8 cellular contexts compared by ENCODE assay signal in genomic region chr1:90850181-90850924, GRCh38.
DNase-seq lines count a peak whose midpoint lies in the region; ATAC-seq and TF ChIP-seq lines count a peak whose summit lies in the region.

No MANE protein-coding gene starts in this region.

- peak overlapping the region; percentile 70 for H3K4me3 Mint-ChIP-seq in activated CD8-positive, alpha-beta T cell treated with anti-CD3 and anti-CD28 coated beads, Interleukin-2, amount 10 ng/mL, durations not matched to agents 7 days and 5 days

- H3K9ac ChIP-seq in ES-I3 (ENCODE audit: low read depth, low read length), result peak overlapping the region; percentile 98

- POLR2A ChIA-PET in activated CD8-positive, alpha-beta T cell treated with anti-CD3 and anti-CD28 coated beads, Interleukin-2, amount 10 ng/mL, durations not matched to agents 7 days and 5 days (lab: Charles Lee), result interaction anchor here (0.7 kb wide), 1 partner anchor 317 kb away, joined by 3 read pairs; no protein-coding TSS in a partner anchor

- peaks cover 13% of the 10 kb centered on the region for H3K4me1 Mint-ChIP-seq in activated CD8-positive, alpha-beta T cell treated with anti-CD3 and anti-CD28 coated beads, Interleukin-2, amount 10 ng/mL, durations not matched to agents 7 days and 5 days (ENCODE audit: low read depth)

- H3K27ac Mint-ChIP-seq in activated CD8-positive, alpha-beta T cell treated with anti-CD3 and anti-CD28 coated beads, Interleukin-2, amount 10 ng/mL, durations not matched to agents 7 days and 5 days, result no peak overlapping the region

- no peak for TF ChIP-seq CTCF in HL-60 (IDR thresholded peaks at IDR 0.05; ENCODE audit: insufficient read depth, low read length)
- no peak for TF ChIP-seq CTCF in retinal pigment epithelial cell (conservative IDR thresholded peaks at IDR 0.05; ENCODE audit: low read depth, low read length)

- intact Hi-C loops in left ventricle myocardium superior (cut with micrococcal nuclease), result no loop called here

- H3K27ac ChIP-seq in HL-60 (replicated peaks), result no peak overlapping the region

- no peaks in the 10 kb centered on the region for H3K36me3 ChIP-seq in ES-I3 (ENCODE audit: insufficient read depth, low read length)

- DNase-seq in HL-60 (ENCODE audit: low read depth in 1 of 2, low spot score in 1 of 2), result no peak
- DNase-seq in activated CD8-positive, alpha-beta T cell treated with anti-CD3 and anti-CD28 coated beads, Interleukin-2, amount 10 ng/mL, durations not matched to agents 7 days and 5 days, result no peak
- DNase-seq in left ventricle myocardium superior, result no peak
- DNase-seq in retinal pigment epithelial cell (ENCODE audit: low read depth), result no peak
- DNase-seq in GDM1 (lab: John Stamatoyannopoulos, UW), result no peak
- DNase-seq in amniotic stem cell (lab: John Stamatoyannopoulos, UW), result no peak

- peaks cover 14% of the 10 kb centered on the region for H3K27me3 ChIP-seq in HL-60 (ENCODE audit: insufficient read depth, poor library complexity, severe bottlenecking)

- peaks cover 60% of the 10 kb centered on the region for H3K27me3 Mint-ChIP-seq in activated CD8-positive, alpha-beta T cell treated with anti-CD3 and anti-CD28 coated beads, Interleukin-2, amount 10 ng/mL, durations not matched to agents 7 days and 5 days (ENCODE audit: low read depth)

- no peak for ATAC-seq in activated CD8-positive, alpha-beta T cell treated with anti-CD3 and anti-CD28 coated beads, Interleukin-2, amount 10 ng/mL, durations not matched to agents 7 days and 5 days
- ATAC-seq in left ventricle myocardium superior, result peak; percentile 44
- ATAC-seq in GM21528 (IDR thresholded peaks at IDR 0.05; ENCODE audit: low FRiP score, unreplicated experiment), result no peak

- H3K9me3 Mint-ChIP-seq in activated CD8-positive, alpha-beta T cell treated with anti-CD3 and anti-CD28 coated beads, Interleukin-2, amount 10 ng/mL, durations not matched to agents 7 days and 5 days (ENCODE audit: insufficient read depth), result no peaks in the 10 kb centered on the region

- H3K4me3 ChIP-seq in HL-60 (replicated peaks; ENCODE audit: insufficient read depth, low read length) (peak overlapping the region; percentile 58), retinal pigment epithelial cell (ENCODE audit: low read length) (peak overlapping the region; percentile 81)

- no peaks in the 10 kb centered on the region for H3K4me1 ChIP-seq in ES-I3 (ENCODE audit: insufficient read depth, low read length)

- peaks cover 2% of the 10 kb centered on the region for H3K36me3 Mint-ChIP-seq in activated CD8-positive, alpha-beta T cell treated with anti-CD3 and anti-CD28 coated beads, Interleukin-2, amount 10 ng/mL, durations not matched to agents 7 days and 5 days (ENCODE audit: low read depth)

- H3K9me3 ChIP-seq in ES-I3 (ENCODE audit: control insufficient read depth, insufficient read depth, low read length), result no peaks in the 10 kb centered on the region

- CTCF ChIA-PET in activated CD8-positive, alpha-beta T cell treated with anti-CD3 and anti-CD28 coated beads, Interleukin-2, amount 10 ng/mL, durations not matched to agents 7 days and 5 days (lab: Charles Lee), result interaction anchor here (0.7 to 1.2 kb wide), 3 partner anchors 117 to 160 kb away, joined by 3 read pairs; no protein-coding TSS in a partner anchor
